Comparison of ENCODE assay signal across 22 cellular contexts in genomic region chr5:72434781-72435437, GRCh38.
DNase-seq lines count a peak whose midpoint lies in the region; ATAC-seq and TF ChIP-seq lines count a peak whose summit lies in the region.
"Had no signal": no experiment of that assay in that cellular context is flagged by ENCODE, and none has a peak within 500 bp of the region (broad histone marks: within the 10 kb centered on the region; RNA-seq: fewer than 3 reads in every experiment).

No MANE protein-coding gene starts in this region.

- no peak overlapping the region for H3K18ac ChIP-seq in mesendoderm (ENCODE audit: low read length)

- H3K23ac ChIP-seq in mesendoderm (ENCODE audit: low read length) = no peak overlapping the region

- no peak overlapping the region for H3K27ac Mint-ChIP-seq in activated CD4-positive, alpha-beta memory T cell treated with anti-CD3 and anti-CD28 coated beads, Interleukin-2, amount 10 ng/mL, durations not matched to agents 7 days and 5 days
- H3K27ac Mint-ChIP-seq: activated CD8-positive, alpha-beta T cell treated with anti-CD3 and anti-CD28 coated beads, Interleukin-2, amount 10 ng/mL, durations not matched to agents 7 days and 5 days; activated naive CD8-positive, alpha-beta T cell treated with anti-CD3 and anti-CD28 coated beads, Interleukin-2, amount 10 ng/mL, durations not matched to agents 7 days and 5 days; CD4-positive, CD25-positive, alpha-beta regulatory T cell; natural killer cell treated with Interleukin-12 subunit alpha and Interleukin-12 subunit beta and Interleukin-15 and Interleukin-18, amount 100 ng/mL, for 72 hours; WTC11 had no signal

- WGBS in mesendoderm (ENCODE audit: extremely low coverage, insufficient coverage, low lambda C conversion rate) = no CpG with 5 or more reads among the region's 3 CpGs

- H3K36me3 Mint-ChIP-seq in activated CD4-positive, alpha-beta memory T cell treated with anti-CD3 and anti-CD28 coated beads, Interleukin-2, amount 10 ng/mL, durations not matched to agents 7 days and 5 days (ENCODE audit: low read depth) = no peaks in the 10 kb centered on the region
- H3K36me3 Mint-ChIP-seq: activated naive CD8-positive, alpha-beta T cell treated with anti-CD3 and anti-CD28 coated beads, Interleukin-2, amount 10 ng/mL, durations not matched to agents 7 days and 5 days; CD4-positive, CD25-positive, alpha-beta regulatory T cell; natural killer cell treated with Interleukin-12 subunit alpha and Interleukin-12 subunit beta and Interleukin-15 and Interleukin-18, amount 100 ng/mL, for 72 hours; WTC11 had no signal

- POLR2A ChIA-PET in activated CD4-positive, alpha-beta memory T cell treated with anti-CD3 and anti-CD28 coated beads, Interleukin-2, amount 10 ng/mL, durations not matched to agents 7 days and 5 days (lab: Charles Lee) = no interaction called here

- H4K5ac ChIP-seq in mesendoderm (ENCODE audit: low read length) = no peak overlapping the region

- H3K56ac ChIP-seq in mesendoderm (ENCODE audit: low read length) = no peak overlapping the region

- peaks cover 5% of the 10 kb centered on the region for H3K27me3 Mint-ChIP-seq in activated CD4-positive, alpha-beta memory T cell treated with anti-CD3 and anti-CD28 coated beads, Interleukin-2, amount 10 ng/mL, durations not matched to agents 7 days and 5 days

- no peak overlapping the region for H4K8ac ChIP-seq in mesendoderm (ENCODE audit: low read depth, low read length)

- no peak overlapping the region for H3K9ac ChIP-seq in mesendoderm (ENCODE audit: low read length)

- no peak overlapping the region for H3K27ac ChIP-seq in mesendoderm (ENCODE audit: low read depth, low read length)
- H3K27ac ChIP-seq: cardiac muscle cell, foreskin keratinocyte, SJSA1 had no signal

- H3K79me1 ChIP-seq in mesendoderm (ENCODE audit: low read length) = no peaks in the 10 kb centered on the region

- no peaks in the 10 kb centered on the region for H3K4me1 ChIP-seq in mesendoderm (ENCODE audit: control insufficient read depth, low read depth, low read length)
- H3K4me1 ChIP-seq: SJSA1 had no signal

- no peaks in the 10 kb centered on the region for H3K9me3 Mint-ChIP-seq in activated CD4-positive, alpha-beta memory T cell treated with anti-CD3 and anti-CD28 coated beads, Interleukin-2, amount 10 ng/mL, durations not matched to agents 7 days and 5 days
- H3K9me3 Mint-ChIP-seq: activated naive CD8-positive, alpha-beta T cell treated with anti-CD3 and anti-CD28 coated beads, Interleukin-2, amount 10 ng/mL, durations not matched to agents 7 days and 5 days; natural killer cell treated with Interleukin-12 subunit alpha and Interleukin-12 subunit beta and Interleukin-15 and Interleukin-18, amount 100 ng/mL, for 72 hours; WTC11 had no signal

- peak; percentile 59 to 67 for ATAC-seq in left cardiac atrium
- ATAC-seq in sciatic nerve = peak; percentile 94
- ATAC-seq in HG03442 (IDR thresholded peaks at IDR 0.05; ENCODE audit: unreplicated experiment) = no peak
- ATAC-seq: activated CD8-positive, alpha-beta T cell treated with anti-CD3 and anti-CD28 coated beads, Interleukin-2, amount 10 ng/mL, durations not matched to agents 7 days and 5 days; foreskin keratinocyte; K562; natural killer cell treated with Interleukin-12 subunit alpha and Interleukin-12 subunit beta and Interleukin-15 and Interleukin-18, amount 100 ng/mL, for 72 hours; WTC11 had no signal

- TF ChIP-seq CTCF in cardiac fibroblast (IDR thresholded peaks at IDR 0.05; ENCODE audit: low read depth, low read length) = no peak

- CTCF ChIA-PET in activated CD4-positive, alpha-beta memory T cell treated with anti-CD3 and anti-CD28 coated beads, Interleukin-2, amount 10 ng/mL, durations not matched to agents 7 days and 5 days (lab: Charles Lee) = no interaction called here

- H2BK15ac ChIP-seq in mesendoderm (replicated peaks; ENCODE audit: low read depth) = no peak overlapping the region

- H3K4me1 Mint-ChIP-seq in activated CD4-positive, alpha-beta memory T cell treated with anti-CD3 and anti-CD28 coated beads, Interleukin-2, amount 10 ng/mL, durations not matched to agents 7 days and 5 days = no peaks in the 10 kb centered on the region
- H3K4me1 Mint-ChIP-seq: activated naive CD8-positive, alpha-beta T cell treated with anti-CD3 and anti-CD28 coated beads, Interleukin-2, amount 10 ng/mL, durations not matched to agents 7 days and 5 days; CD4-positive, CD25-positive, alpha-beta regulatory T cell; WTC11 had no signal

- no peaks in the 10 kb centered on the region for H3K79me2 ChIP-seq in mesendoderm (ENCODE audit: control insufficient read depth, insufficient read depth, low read length)

- H3K36me3 ChIP-seq in mesendoderm (ENCODE audit: control insufficient read depth, insufficient read depth, low read length) = no peaks in the 10 kb centered on the region
- H3K36me3 ChIP-seq: cardiac muscle cell, SJSA1 had no signal

- H3K4me3 Mint-ChIP-seq in activated CD4-positive, alpha-beta memory T cell treated with anti-CD3 and anti-CD28 coated beads, Interleukin-2, amount 10 ng/mL, durations not matched to agents 7 days and 5 days = no peak overlapping the region
- H3K4me3 Mint-ChIP-seq: activated CD8-positive, alpha-beta T cell treated with anti-CD3 and anti-CD28 coated beads, Interleukin-2, amount 10 ng/mL, durations not matched to agents 7 days and 5 days; activated naive CD8-positive, alpha-beta T cell treated with anti-CD3 and anti-CD28 coated beads, Interleukin-2, amount 10 ng/mL, durations not matched to agents 7 days and 5 days; CD4-positive, CD25-positive, alpha-beta regulatory T cell; natural killer cell treated with Interleukin-12 subunit alpha and Interleukin-12 subunit beta and Interleukin-15 and Interleukin-18, amount 100 ng/mL, for 72 hours; WTC11 had no signal

- H3K4ac ChIP-seq in mesendoderm (ENCODE audit: low read depth, low read length) = no peak overlapping the region

- H3K4me3 ChIP-seq in cardiac fibroblast (replicated peaks in 1 of 2; ENCODE audit: low read depth in 2 of 2, low read length in 2 of 2) = no peak overlapping the region
- no peak overlapping the region for H3K4me3 ChIP-seq in mesendoderm (ENCODE audit: low read length)
- H3K4me3 ChIP-seq: cardiac muscle cell, K562, SJSA1 had no signal

- H3K4me2 ChIP-seq in mesendoderm (ENCODE audit: low read length) = no peak overlapping the region

- no peak overlapping the region for H2AK5ac ChIP-seq in mesendoderm (ENCODE audit: low read length)

- H2BK5ac ChIP-seq in mesendoderm (ENCODE audit: low read length) = no peak overlapping the region

- H2BK120ac ChIP-seq in mesendoderm (ENCODE audit: low read depth, low read length) = no peak overlapping the region

- intact Hi-C loops in left cardiac atrium (cut with DNase I) (no loop called here), sciatic nerve (cut with DNase I) (no loop called here)

- DNase-seq in cardiac fibroblast (ENCODE audit: low read depth in 2 of 2) (peak; percentile 46 to 55), left cardiac atrium (no peak), sciatic nerve (ENCODE audit: low spot score) (no peak), mesendoderm (no peak), inferior parietal cortex (ENCODE audit: extremely low spot score) (no peak)
- DNase-seq in activated CD4-positive, alpha-beta memory T cell treated with anti-CD3 and anti-CD28 coated beads, Interleukin-2, amount 10 ng/mL, durations not matched to agents 7 days and 5 days = no peak
- DNase-seq: activated CD8-positive, alpha-beta T cell treated with anti-CD3 and anti-CD28 coated beads, Interleukin-2, amount 10 ng/mL, durations not matched to agents 7 days and 5 days; activated naive CD8-positive, alpha-beta T cell treated with anti-CD3 and anti-CD28 coated beads, Interleukin-2, amount 10 ng/mL, durations not matched to agents 7 days and 5 days; activated T-cell treated with anti-CD3 and anti-CD28 coated beads, Interleukin-2, amount 50 U/mL, for 48 hours; CD4-positive, CD25-positive, alpha-beta regulatory T cell; DMS79 treated with DMSO at 0.1 percent for 48 hours; mesenchymal stem cell; NCI-H1048; NCI-H2107; T-helper 2 cell had no signal

- H3K27me3 ChIP-seq in mesendoderm (ENCODE audit: insufficient read depth, low read length, poor library complexity) = no peaks in the 10 kb centered on the region
- H3K27me3 ChIP-seq: cardiac muscle cell, foreskin keratinocyte, SJSA1 had no signal

Comparison
In these comparisons a context has a peak if more than half of its experiments do, and no peak if none do; other contexts are left out.
1. DNase-seq: peak in cardiac fibroblast (2 of 2); none in left cardiac atrium (single experiment), sciatic nerve (single experiment), activated CD4-positive, alpha-beta memory T cell treated with anti-CD3 and anti-CD28 coated beads, Interleukin-2, amount 10 ng/mL, durations not matched to agents 7 days and 5 days (single experiment), mesendoderm (single experiment) and inferior parietal cortex (single experiment).